Comparison of ENCODE assay signal across 8 cellular contexts in the genomic region with DNA sequence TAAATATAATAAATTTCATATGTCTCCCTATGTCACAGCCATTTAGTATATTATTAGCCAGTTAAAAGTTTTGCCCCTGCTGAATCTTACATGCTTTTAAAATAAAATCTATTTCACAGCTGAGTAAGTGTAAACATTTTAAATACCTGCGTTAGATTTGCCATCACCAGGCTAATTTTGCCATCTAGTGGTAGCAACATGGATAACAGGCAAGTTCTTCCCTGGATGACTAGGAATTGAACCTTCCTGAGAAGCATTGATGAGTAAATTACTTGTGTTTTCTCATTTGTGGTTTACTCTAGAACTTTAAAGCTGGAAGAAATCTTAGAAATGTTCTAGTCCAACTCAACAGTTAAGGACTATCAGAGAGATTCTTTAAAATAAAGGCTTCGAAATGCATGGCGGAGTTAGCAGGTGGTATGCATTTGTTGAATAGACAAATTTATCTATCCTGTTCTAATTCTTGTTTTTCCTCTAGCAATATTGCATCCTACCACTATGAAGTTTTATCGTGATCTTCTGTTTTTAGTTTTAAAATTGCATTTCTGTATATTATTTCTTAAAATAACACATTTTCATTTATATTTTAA. TPM values are rescaled to one million over a fixed set of nuclear protein-coding genes. Genes with fewer than 3 reads are reported as not detected.
A peak's percentile ranks its signal among the peaks of the same experiment; 100 is the strongest.
DNase-seq lines count a peak whose midpoint lies in the region; ATAC-seq and TF ChIP-seq lines count a peak whose summit lies in the region.

No MANE protein-coding gene starts in this region.

- no peaks in the 10 kb centered on the region for H3K79me2 ChIP-seq in PC-3 (ENCODE audit: low read length)

- POLR2A ChIA-PET in PC-3 (lab: Charles Lee; ENCODE audit: unreplicated experiment), result no interaction called here

- no peak overlapping the region for H3K9ac ChIP-seq in PC-3 (ENCODE audit: low read length)

- H3K9me2 ChIP-seq in PC-3 (replicated peaks; ENCODE audit: low read length), result no peaks in the 10 kb centered on the region

- DNase-seq in D341Med (ENCODE audit: low spot score) (peak; percentile 44), HPDE6-E6E7 (ENCODE audit: extremely low spot score) (peak; percentile 20), PC-3 (peak; percentile 85), dermis microvascular lymphatic vessel endothelial cell (ENCODE audit: low read depth in 2 of 2) (peak; percentile 48 to 68), myocyte (ENCODE audit: low read depth) (peak; percentile 68), ecto neural progenitor cell (ENCODE audit: low spot score) (no peak)

- no TSS peak for BruUV-seq in PC-3 (replicated peaks; lab: Mats Ljungman, UMichigan)

- no peaks in the 10 kb centered on the region for H4K20me1 ChIP-seq in PC-3 (ENCODE audit: low read length)

- H3K9me3 ChIP-seq in PC-3 (ENCODE audit: low read length), result no peaks in the 10 kb centered on the region

- TF ChIP-seq CTCF in PC-3 (conservative IDR thresholded peaks at IDR 0.05; ENCODE audit: low read depth, low read length), result peak; percentile 86

- intact Hi-C loops in PC-3 (cut with micrococcal nuclease), result loop anchor here (1.0 to 5.0 kb wide), 5 partner anchors 50 to 293 kb away; a partner anchor contains a TSS

- H3K4me3 ChIP-seq in PC-3 (ENCODE audit: low read length), result no peak overlapping the region

- CTCF ChIA-PET in PC-3 (lab: Charles Lee), result interaction anchor here (0.9 to 3.3 kb wide), 2 partner anchors 97 to 447 kb away, joined by 6 to 19 read pairs; a partner anchor contains a TSS

- no peaks in the 10 kb centered on the region for H3K36me3 ChIP-seq in PC-3 (ENCODE audit: low read depth, low read length)

- H2AFZ ChIP-seq in PC-3 (ENCODE audit: low read length), result no peak overlapping the region

- no peaks in the 10 kb centered on the region for H3K27me3 ChIP-seq in PC-3 (ENCODE audit: low read length)

- peaks cover 14% of the 10 kb centered on the region for H3K4me1 ChIP-seq in PC-3 (ENCODE audit: insufficient read depth, low read length)

- H3F3A ChIP-seq in PC-3 (ENCODE audit: low read length, unreplicated experiment), result no peaks in the 10 kb centered on the region

- peak; percentile 59 for ATAC-seq in GM18511 (IDR thresholded peaks at IDR 0.05; ENCODE audit: unreplicated experiment)
- ATAC-seq in PC-3, result peak; percentile 34
- no peak for ATAC-seq in HG02759 (IDR thresholded peaks at IDR 0.05; ENCODE audit: unreplicated experiment)

- H3K27ac ChIP-seq in PC-3 (ENCODE audit: low read length), result no peak overlapping the region

- H3K4me2 ChIP-seq in PC-3 (ENCODE audit: low read length), result no peak overlapping the region

RNA-seq across cellular contexts. Expression of a gene that starts 2.6 kb away (rescaled TPM):
- 1.7 and 3.2 TPM in 2 replicates for total RNA-seq in PC-3 (2014; rRNA removed)
- not detected in 2 replicates for total RNA-seq in dermis microvascular lymphatic vessel endothelial cell
- 0.43 and 1.3 TPM in 2 replicates for total RNA-seq in myocyte
- polyA plus RNA-seq in myocyte (2012), result 0.78 TPM
